1 cellular context compared by ENCODE assay signal in the genomic region with DNA sequence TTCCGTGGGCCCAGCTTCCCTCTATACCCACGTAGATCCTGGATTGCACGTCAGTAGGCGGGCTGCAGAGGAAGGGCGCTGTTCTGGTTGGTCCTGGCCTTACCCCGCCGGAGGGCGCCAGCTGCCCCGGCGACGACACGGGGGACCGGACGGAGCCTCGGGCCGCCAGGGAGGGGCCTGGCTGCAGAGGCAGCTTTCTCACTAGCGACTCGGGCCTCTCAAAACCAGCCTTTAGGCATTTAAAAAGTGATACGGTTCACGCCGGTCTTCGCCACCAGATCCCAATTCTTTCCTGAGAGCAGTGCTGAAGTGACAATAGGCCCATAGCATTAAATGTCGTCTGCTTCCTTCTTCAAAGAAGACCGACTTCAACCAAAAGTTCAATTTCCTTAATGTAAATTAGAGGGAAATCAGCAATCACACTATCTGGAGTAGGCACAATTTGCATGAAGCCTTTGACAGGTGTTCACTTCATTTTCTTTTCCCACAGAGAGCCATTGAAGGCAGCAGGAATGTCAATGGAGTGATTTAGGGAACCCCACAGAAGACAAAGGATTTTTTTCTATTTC.
TF ChIP-seq lines count a peak whose summit lies in the region.

No MANE protein-coding gene starts in this region.

TF ChIP-seq in endothelial cell of umbilical vein, 7 proteins besides CTCF, POLR2A, EP300 and RAD21:
- TF ChIP-seq EZH2 (IDR thresholded peaks at IDR 0.05; ENCODE audit: borderline replicate concordance, low read depth, low read length, severe bottlenecking) (no peak), MYC (IDR thresholded peaks at IDR 0.05; ENCODE audit: low read depth, low read length) (no peak), FOS (IDR thresholded peaks at IDR 0.05; ENCODE audit: borderline replicate concordance, insufficient read depth, low read length) (no peak), POLR2AphosphoS5 (IDR thresholded peaks at IDR 0.05; ENCODE audit: insufficient read depth, low read depth, low read length) (no peak), GATA2 (IDR thresholded peaks at IDR 0.05; ENCODE audit: insufficient read depth, insufficient read length, low read depth, low read length) (no peak), JUN (IDR thresholded peaks at IDR 0.05; ENCODE audit: borderline replicate concordance, insufficient read depth, insufficient read length, low read depth) (no peak)
- TF ChIP-seq, protein P1, sequence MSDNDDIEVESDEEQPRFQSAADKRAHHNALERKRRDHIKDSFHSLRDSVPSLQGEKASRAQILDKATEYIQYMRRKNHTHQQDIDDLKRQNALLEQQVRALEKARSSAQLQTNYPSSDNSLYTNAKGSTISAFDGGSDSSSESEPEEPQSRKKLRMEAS (IDR thresholded peaks at IDR 0.05; ENCODE audit: insufficient read depth, insufficient read length): no peak
